In the genomic region with DNA sequence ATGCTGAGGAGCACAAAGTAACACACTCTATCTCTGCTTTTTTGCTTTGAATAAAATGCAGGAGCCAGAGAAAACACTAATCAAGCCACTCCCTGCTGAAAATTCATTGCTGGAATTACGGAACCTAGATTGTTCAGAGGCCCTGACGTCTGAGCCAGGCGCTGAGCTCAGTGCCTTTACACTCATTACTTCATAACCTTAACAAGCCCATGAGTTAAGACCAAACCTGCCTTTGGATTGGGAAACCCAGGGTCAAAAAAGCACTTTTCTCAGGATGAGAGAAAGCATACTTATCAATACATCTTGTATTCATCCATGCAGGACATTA, we compare ENCODE assay signal across 8 cellular contexts. TPM values are rescaled to one million over a fixed set of nuclear protein-coding genes. Genes with fewer than 3 reads are reported as not detected.
DNase-seq lines count a peak whose midpoint lies in the region; ATAC-seq and TF ChIP-seq lines count a peak whose summit lies in the region.

No MANE protein-coding gene starts in this region.

- no peaks in the 10 kb centered on the region for H3K4me1 ChIP-seq in prostate gland (replicated peaks)

- H3K36me3 Mint-ChIP-seq in WTC11 = no peaks in the 10 kb centered on the region; the same call in 1 of the 2 replicates

- H3K4me1 Mint-ChIP-seq in WTC11 = peaks cover 69% of the 10 kb centered on the region

- H3K9me3 ChIP-seq in prostate gland = no peaks in the 10 kb centered on the region

- POLR2A ChIA-PET in WTC11 (lab: Charles Lee) = interaction anchor here (1.2 kb wide), 1 partner anchor 15 kb away, joined by 4 read pairs; no protein-coding TSS in a partner anchor

- no peak for TF ChIP-seq POLR2A in prostate gland (IDR thresholded peaks at IDR 0.05)

- 4% methylated on average over 3 of the region's 3 CpGs for WGBS in prostate gland

- no peaks in the 10 kb centered on the region for H3K27me3 ChIP-seq in prostate gland (replicated peaks; ENCODE audit: insufficient read depth)

- TF ChIP-seq CTCF in AG09309 (IDR thresholded peaks at IDR 0.05; ENCODE audit: control insufficient read depth, insufficient read depth, low read depth, low read length, missing control alignments) (no peak), WTC11 (IDR thresholded peaks at IDR 0.05) (no peak), prostate gland (IDR thresholded peaks at IDR 0.05) (no peak)

- H3K9me3 Mint-ChIP-seq in WTC11 = no peaks in the 10 kb centered on the region

- DNase-seq in AG09309 (ENCODE audit: low read depth) (no peak), WTC11 (ENCODE audit: low spot score) (no peak), glomerular visceral epithelial cell (ENCODE audit: extremely low spot score) (peak; percentile 13), prostate gland (ENCODE audit: low spot score) (no peak), NCI-H446 (lab: John Stamatoyannopoulos, UW) (no peak)
- DNase-seq in activated effector memory CD4-positive, alpha-beta T cell treated with anti-CD3 and anti-CD28 coated beads, Interleukin-2, amount 50 U/mL, for 16 hours = no peak

- CTCF ChIA-PET in WTC11 (lab: Charles Lee) = interaction anchor here (0.8 to 1.4 kb wide), 2 partner anchors 14 to 111 kb away, joined by 3 to 5 read pairs; no protein-coding TSS in a partner anchor

- intact Hi-C loops in prostate gland (cut with DNase I) = no loop called here

- H3K36me3 ChIP-seq in prostate gland = no peaks in the 10 kb centered on the region

- H3K27me3 Mint-ChIP-seq in WTC11 (ENCODE audit: low read depth) = no peaks in the 10 kb centered on the region

- H3K4me3 Mint-ChIP-seq in WTC11 = peak overlapping the region; percentile 93

- H3K27ac Mint-ChIP-seq in WTC11 = peak overlapping the region; percentile 94

- H3K4me3 ChIP-seq in AG09309 (ENCODE audit: control insufficient read depth, low read depth, low read length) = peak overlapping the region; percentile 47
- peak overlapping the region; percentile 53 to 63 for H3K4me3 ChIP-seq in prostate gland

- ATAC-seq in GM18870 (IDR thresholded peaks at IDR 0.05; ENCODE audit: unreplicated experiment) (peak; percentile 25), HG03196 (IDR thresholded peaks at IDR 0.05; ENCODE audit: unreplicated experiment) (peak; percentile 11), WTC11 (peak; percentile 4; the same call in 1 of the 2 replicates)

- peak overlapping the region; percentile 92 to 93 for H3K27ac ChIP-seq in prostate gland

TF ChIP-seq in WTC11, 78 proteins besides CTCF, POLR2A, EP300 and RAD21:
- no peak for TF ChIP-seq RORB (CRISPR knock-in tag; IDR thresholded peaks at IDR 0.05)
- no peak for TF ChIP-seq TEAD1 (CRISPR knock-in tag; IDR thresholded peaks at IDR 0.05)
- TF ChIP-seq JAZF1 (CRISPR knock-in tag; IDR thresholded peaks at IDR 0.05) = no peak
- TF ChIP-seq CBFB (CRISPR knock-in tag; IDR thresholded peaks at IDR 0.05; ENCODE audit: low read depth) = no peak
- TF ChIP-seq, protein P1, sequence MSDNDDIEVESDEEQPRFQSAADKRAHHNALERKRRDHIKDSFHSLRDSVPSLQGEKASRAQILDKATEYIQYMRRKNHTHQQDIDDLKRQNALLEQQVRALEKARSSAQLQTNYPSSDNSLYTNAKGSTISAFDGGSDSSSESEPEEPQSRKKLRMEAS (CRISPR knock-in tag; IDR thresholded peaks at IDR 0.05) = no peak
- no peak for TF ChIP-seq ATF3 (CRISPR knock-in tag; conservative IDR thresholded peaks at IDR 0.05)
- TF ChIP-seq RELA (CRISPR knock-in tag; IDR thresholded peaks at IDR 0.05; ENCODE audit: borderline replicate concordance) = no peak
- TF ChIP-seq MXD4 (CRISPR knock-in tag; IDR thresholded peaks at IDR 0.05; ENCODE audit: borderline replicate concordance) = no peak
- TF ChIP-seq GABPB1 (CRISPR knock-in tag; IDR thresholded peaks at IDR 0.05) = no peak
- TF ChIP-seq FOXK1 (CRISPR knock-in tag; IDR thresholded peaks at IDR 0.05) = no peak
- TF ChIP-seq, protein P2, sequence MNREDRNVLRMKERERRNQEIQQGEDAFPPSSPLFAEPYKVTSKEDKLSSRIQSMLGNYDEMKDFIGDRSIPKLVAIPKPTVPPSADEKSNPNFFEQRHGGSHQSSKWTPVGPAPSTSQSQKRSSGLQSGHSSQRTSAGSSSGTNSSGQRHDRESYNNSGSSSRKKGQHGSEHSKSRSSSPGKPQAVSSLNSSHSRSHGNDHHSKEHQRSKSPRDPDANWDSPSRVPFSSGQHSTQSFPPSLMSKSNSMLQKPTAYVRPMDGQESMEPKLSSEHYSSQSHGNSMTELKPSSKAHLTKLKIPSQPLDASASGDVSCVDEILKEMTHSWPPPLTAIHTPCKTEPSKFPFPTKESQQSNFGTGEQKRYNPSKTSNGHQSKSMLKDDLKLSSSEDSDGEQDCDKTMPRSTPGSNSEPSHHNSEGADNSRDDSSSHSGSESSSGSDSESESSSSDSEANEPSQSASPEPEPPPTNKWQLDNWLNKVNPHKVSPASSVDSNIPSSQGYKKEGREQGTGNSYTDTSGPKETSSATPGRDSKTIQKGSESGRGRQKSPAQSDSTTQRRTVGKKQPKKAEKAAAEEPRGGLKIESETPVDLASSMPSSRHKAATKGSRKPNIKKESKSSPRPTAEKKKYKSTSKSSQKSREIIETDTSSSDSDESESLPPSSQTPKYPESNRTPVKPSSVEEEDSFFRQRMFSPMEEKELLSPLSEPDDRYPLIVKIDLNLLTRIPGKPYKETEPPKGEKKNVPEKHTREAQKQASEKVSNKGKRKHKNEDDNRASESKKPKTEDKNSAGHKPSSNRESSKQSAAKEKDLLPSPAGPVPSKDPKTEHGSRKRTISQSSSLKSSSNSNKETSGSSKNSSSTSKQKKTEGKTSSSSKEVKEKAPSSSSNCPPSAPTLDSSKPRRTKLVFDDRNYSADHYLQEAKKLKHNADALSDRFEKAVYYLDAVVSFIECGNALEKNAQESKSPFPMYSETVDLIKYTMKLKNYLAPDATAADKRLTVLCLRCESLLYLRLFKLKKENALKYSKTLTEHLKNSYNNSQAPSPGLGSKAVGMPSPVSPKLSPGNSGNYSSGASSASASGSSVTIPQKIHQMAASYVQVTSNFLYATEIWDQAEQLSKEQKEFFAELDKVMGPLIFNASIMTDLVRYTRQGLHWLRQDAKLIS (CRISPR knock-in tag; IDR thresholded peaks at IDR 0.05; ENCODE audit: borderline replicate concordance) = no peak
- no peak for TF ChIP-seq ZNF121 (CRISPR knock-in tag; IDR thresholded peaks at IDR 0.05)
- TF ChIP-seq TP53 (CRISPR knock-in tag; IDR thresholded peaks at IDR 0.05) = no peak
- TF ChIP-seq ATF1 (CRISPR knock-in tag; IDR thresholded peaks at IDR 0.05) = no peak
- no peak for TF ChIP-seq ESRRA (CRISPR knock-in tag; IDR thresholded peaks at IDR 0.05; ENCODE audit: borderline replicate concordance)
- no peak for TF ChIP-seq ZNF396 (CRISPR knock-in tag; IDR thresholded peaks at IDR 0.05; ENCODE audit: borderline replicate concordance)

RNA-seq across cellular contexts. Expression of gene INO80C, which starts 0.8 kb away (rescaled TPM):
- 42.3 to 49.4 TPM (median 45.6 TPM) in 3 replicates for total RNA-seq in WTC11 (2021)
- total RNA-seq in prostate gland = 10 to 100 TPM in 1 of 2 donors, 1 to 10 TPM in 1; 5.0 to 26.4 TPM
